ENCODE assay signal across 18 cellular contexts in the genomic region with DNA sequence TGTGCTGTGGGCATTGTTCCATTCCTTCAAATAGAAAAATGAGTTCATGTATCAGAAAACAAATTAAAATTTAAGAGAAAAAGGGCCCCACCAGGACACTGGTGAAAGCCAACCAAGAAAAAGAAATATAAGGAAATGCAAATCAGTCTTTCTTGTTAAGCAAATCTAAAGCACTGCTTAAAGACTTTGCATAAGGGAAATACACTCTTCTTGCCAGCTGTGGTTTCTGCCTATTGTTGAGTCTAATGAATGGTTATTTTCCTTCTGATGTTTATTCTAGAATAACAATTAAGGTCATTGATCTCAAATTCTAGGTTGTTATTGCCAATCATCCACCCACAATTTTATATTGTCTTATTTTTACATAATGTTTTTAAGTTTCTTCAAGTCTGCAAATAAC.
"Had no signal": no experiment of that assay in that cellular context is flagged by ENCODE, and none has a peak within 500 bp of the region (broad histone marks: within the 10 kb centered on the region; RNA-seq: fewer than 3 reads in every experiment).

No MANE protein-coding gene starts in this region.

- H3K36me3 Mint-ChIP-seq: neural progenitor cell had no signal

- H3K4me1 Mint-ChIP-seq: neural progenitor cell had no signal

- H3K4me1 ChIP-seq: foreskin keratinocyte, neural progenitor cell had no signal

- H3K27me3 Mint-ChIP-seq: dendritic cell treated with granulocyte-macrophage colony-stimulating factor and Interleukin-4, amounts not matched to agents 40 ng/mL and 50 ng/mL, for 4 days; natural killer cell treated with Interleukin-12 subunit alpha and Interleukin-12 subunit beta and Interleukin-15 and Interleukin-18, amount 100 ng/mL, for 72 hours; progenitor cell of endocrine pancreas had no signal

- H3K27ac Mint-ChIP-seq: dendritic cell treated with granulocyte-macrophage colony-stimulating factor and Interleukin-4, amounts not matched to agents 40 ng/mL and 50 ng/mL, for 4 days; natural killer cell treated with Interleukin-12 subunit alpha and Interleukin-12 subunit beta and Interleukin-15 and Interleukin-18, amount 100 ng/mL, for 72 hours; neural progenitor cell; progenitor cell of endocrine pancreas had no signal

- H3K27me3 ChIP-seq: neural progenitor cell, ovary had no signal

- H3K4me3 Mint-ChIP-seq: dendritic cell treated with granulocyte-macrophage colony-stimulating factor and Interleukin-4, amounts not matched to agents 40 ng/mL and 50 ng/mL, for 4 days; natural killer cell treated with Interleukin-12 subunit alpha and Interleukin-12 subunit beta and Interleukin-15 and Interleukin-18, amount 100 ng/mL, for 72 hours; neural progenitor cell had no signal

- H3K4me2 ChIP-seq: neural progenitor cell had no signal

- H3K9ac ChIP-seq: neural progenitor cell had no signal

- ATAC-seq: foreskin keratinocyte; left colon; left ventricle myocardium superior; natural killer cell treated with Interleukin-12 subunit alpha and Interleukin-12 subunit beta and Interleukin-15 and Interleukin-18, amount 100 ng/mL, for 72 hours; right cardiac atrium had no signal

- H3K27ac ChIP-seq: foreskin keratinocyte, neural progenitor cell, ovary had no signal

- H3K36me3 ChIP-seq: neural progenitor cell, ovary had no signal

- H2AFZ ChIP-seq: neural progenitor cell had no signal

- DNase-seq: erythroblast; foreskin keratinocyte; left colon; left ventricle myocardium superior; mesenchymal stem cell; midbrain; nucleus accumbens; ovary; right cardiac atrium; small intestine; stimulated activated CD4-positive, alpha-beta T cell treated with anti-CD3 and anti-CD28 coated beads, Interleukin-2, amount 100 ng/mL, for 48 hours; stimulated activated naive CD4-positive, alpha-beta T cell treated with Interleukin-2 at 50 U/mL for 16 hours; trophoblast cell had no signal

- H3K4me3 ChIP-seq: lung, neural progenitor cell, ovary had no signal
